Comparison of ENCODE assay signal across 19 cellular contexts in genomic region chr12:113485330-113485729, GRCh38. TPM values are rescaled to one million over a fixed set of nuclear protein-coding genes. Genes with fewer than 3 reads are reported as not detected.
A peak's percentile ranks its signal among the peaks of the same experiment; 100 is the strongest.
DNase-seq lines count a peak whose midpoint lies in the region; ATAC-seq, FAIRE-seq and TF ChIP-seq lines count a peak whose summit lies in the region.
"Had no signal": no experiment of that assay in that cellular context is flagged by ENCODE, and none has a peak within 500 bp of the region (broad histone marks: within the 10 kb centered on the region; RNA-seq: fewer than 3 reads in every experiment).

No MANE protein-coding gene starts in this region.

- CTCF ChIA-PET in HCT116 (lab: Charles Lee) = no interaction called here
- CTCF ChIA-PET in H1 (lab: Charles Lee; ENCODE audit: partially characterized antibody) = interaction anchor here (0.7 to 5.4 kb wide), 4 partner anchors 15 to 24 kb away, joined by 3 to 23 read pairs (median 6); no protein-coding TSS in a partner anchor

- no peak overlapping the region for H2BK15ac ChIP-seq in H1 (ENCODE audit: low read length)

- TF ChIP-seq RAD21 in HCT116 (IDR thresholded peaks at IDR 0.05; ENCODE audit: low read depth) (no peak), H1 (IDR thresholded peaks at IDR 0.05 in 1 of 2, conservative IDR thresholded peaks at IDR 0.05 in 1 of 2; ENCODE audit: low read depth in 2 of 2, low read length in 2 of 2) (no peak)

- H3K4me3 Mint-ChIP-seq in neural progenitor cell = no peak overlapping the region
- H3K4me3 Mint-ChIP-seq in activated T-cell treated with anti-CD3 and anti-CD28 coated beads, Interleukin-2, amount 50 U/mL, for 4 hours = no peak overlapping the region
- H3K4me3 Mint-ChIP-seq: CD4-positive, alpha-beta T cell had no signal

- no peaks in the 10 kb centered on the region for H3K9me3 Mint-ChIP-seq in neural progenitor cell
- H3K9me3 Mint-ChIP-seq in activated T-cell treated with anti-CD3 and anti-CD28 coated beads, Interleukin-2, amount 50 U/mL, for 4 hours = no peaks in the 10 kb centered on the region
- H3K9me3 Mint-ChIP-seq: CD4-positive, alpha-beta T cell had no signal

- H3F3A ChIP-seq in neural progenitor cell (ENCODE audit: low read depth) = peaks cover 55% of the 10 kb centered on the region

- peaks cover 0 to 8% (median 0%) of the 10 kb centered on the region in 11 experiments; a peak in 3 of 22 replicates for H3K9me3 ChIP-seq in BLaER1 treated with 17β-estradiol and CSF1 and Interleukin-3, amounts not matched to agents 10 nM and 100 nM (replicated peaks in 1 of 11)
- H3K9me3 ChIP-seq in HCT116 (ENCODE audit: control insufficient read depth in 1 of 2, insufficient read depth in 1 of 2, low read depth in 1 of 2, low read length in 2 of 2) = no peaks in the 10 kb centered on the region
- no peaks in the 10 kb centered on the region for H3K9me3 ChIP-seq in H1 (ENCODE audit: insufficient read depth in 2 of 2, low read depth in 1 of 2, low read length in 1 of 2)
- no peaks in the 10 kb centered on the region for H3K9me3 ChIP-seq in neural progenitor cell (ENCODE audit: low read depth)
- H3K9me3 ChIP-seq: HAP-1 had no signal

- no peak for FAIRE-seq in H1 (lab: Jason Lieb, UNC)
- FAIRE-seq: G401.6, GM12891, K562 had no signal

- no peak overlapping the region for H2BK5ac ChIP-seq in H1 (ENCODE audit: low read depth, low read length)

- ATAC-seq in HCT116 = peak; percentile 71
- ATAC-seq in GM18520 (IDR thresholded peaks at IDR 0.05; ENCODE audit: unreplicated experiment) = no peak
- no peak for ATAC-seq in activated T-cell treated with anti-CD3 and anti-CD28 coated beads, Interleukin-2, amount 50 U/mL, for 4 hours
- ATAC-seq: K562 had no signal

- H3K4me3 ChIP-seq in BLaER1 treated with 17β-estradiol and CSF1 and Interleukin-3, amounts not matched to agents 10 nM and 100 nM = no peak overlapping the region
- H3K4me3 ChIP-seq in HCT116 (replicated peaks in 1 of 2; ENCODE audit: low read depth in 1 of 2, low read length in 2 of 2) = no peak overlapping the region
- H3K4me3 ChIP-seq in H1 (ENCODE audit: extremely low read depth in 1 of 4, insufficient read depth in 2 of 4, low read depth in 3 of 4, low read length in 4 of 4) = no peak overlapping the region
- H3K4me3 ChIP-seq in neural progenitor cell = no peak overlapping the region
- H3K4me3 ChIP-seq: HAP-1, K562 had no signal

- H3K23me2 ChIP-seq in H1 (ENCODE audit: low read depth, low read length) = no peaks in the 10 kb centered on the region

- no peak overlapping the region for H4K8ac ChIP-seq in H1 (ENCODE audit: extremely low read depth, insufficient read depth, low read length)

- peak overlapping the region; percentile 26; the same call in 1 of the 2 replicates for H2BK20ac ChIP-seq in H1 (ENCODE audit: low read length)

- no peak overlapping the region for H4K5ac ChIP-seq in H1 (ENCODE audit: insufficient read length, low read depth, low read length)

- WGBS in H1 (ENCODE audit: extremely low coverage in 1 of 2, insufficient coverage in 1 of 2, insufficient read length in 1 of 2, insufficient replicate concordance in 2 of 2, low coverage in 1 of 2, low lambda C conversion rate in 2 of 2, missing lambda C conversion rate in 1 of 2), 2 experiments = 14% methylated on average over 2 of the region's 2 CpGs; no CpG with 5 or more reads in 1 of the 2 experiments

- H3K79me1 ChIP-seq in H1 (ENCODE audit: low read depth, low read length) = no peaks in the 10 kb centered on the region

- peaks cover 9 to 38% (median 23%) of the 10 kb centered on the region in 11 experiments for H3K27me3 ChIP-seq in BLaER1 treated with 17β-estradiol and CSF1 and Interleukin-3, amounts not matched to agents 10 nM and 100 nM
- H3K27me3 ChIP-seq in HCT116 (ENCODE audit: insufficient read depth, low read length) = peaks cover 58% of the 10 kb centered on the region
- H3K27me3 ChIP-seq in H1 (replicated peaks in 1 of 4; ENCODE audit: control insufficient read depth in 3 of 4, extremely low read depth in 1 of 4, insufficient read depth in 3 of 4, low read length in 3 of 4) = peaks cover 9 to 22% (median 12%) of the 10 kb centered on the region in 4 experiments; a peak in 5 of 7 replicates
- H3K27me3 ChIP-seq in neural progenitor cell = no peaks in the 10 kb centered on the region

- H4K91ac ChIP-seq in H1 (replicated peaks; ENCODE audit: insufficient read length, low read length) = no peak overlapping the region

- no peaks in the 10 kb centered on the region for H3K36me3 ChIP-seq in BLaER1 treated with 17β-estradiol and CSF1 and Interleukin-3, amounts not matched to agents 10 nM and 100 nM
- H3K36me3 ChIP-seq in HCT116 (ENCODE audit: control insufficient read depth in 1 of 2, insufficient read depth in 2 of 2, low read length in 2 of 2) (no peaks in the 10 kb centered on the region), H1 (ENCODE audit: control insufficient read depth in 2 of 4, insufficient read depth in 4 of 4, low read length in 3 of 4) (no peaks in the 10 kb centered on the region), neural progenitor cell (no peaks in the 10 kb centered on the region)
- H3K36me3 ChIP-seq: HAP-1 had no signal

- peaks cover 0 to 11% (median 10%) of the 10 kb centered on the region in 10 experiments; a peak in 15 of 20 replicates for H3K4me1 ChIP-seq in BLaER1 treated with 17β-estradiol and CSF1 and Interleukin-3, amounts not matched to agents 10 nM and 100 nM
- H3K4me1 ChIP-seq in HCT116 (ENCODE audit: control insufficient read depth in 1 of 2, insufficient read depth in 2 of 2, low read length in 2 of 2) = no peaks in the 10 kb centered on the region
- peaks cover 4 to 24% (median 15%) of the 10 kb centered on the region in 4 experiments; a peak in 5 of 7 replicates for H3K4me1 ChIP-seq in H1 (replicated peaks in 1 of 4; ENCODE audit: control insufficient read depth in 3 of 4, insufficient read depth in 4 of 4, low read length in 3 of 4)
- peaks cover 60% of the 10 kb centered on the region for H3K4me1 ChIP-seq in neural progenitor cell
- H3K4me1 ChIP-seq: HAP-1 had no signal

- H3K27me3 Mint-ChIP-seq in neural progenitor cell (ENCODE audit: insufficient read depth, low read depth) = peaks cover 41% of the 10 kb centered on the region
- H3K27me3 Mint-ChIP-seq in activated T-cell treated with anti-CD3 and anti-CD28 coated beads, Interleukin-2, amount 50 U/mL, for 4 hours (ENCODE audit: low read depth) = peaks cover 57% of the 10 kb centered on the region

- no peaks in the 10 kb centered on the region for H3K36me3 Mint-ChIP-seq in neural progenitor cell
- H3K36me3 Mint-ChIP-seq in activated T-cell treated with anti-CD3 and anti-CD28 coated beads, Interleukin-2, amount 50 U/mL, for 4 hours (ENCODE audit: insufficient read depth) = no peaks in the 10 kb centered on the region

- H2BK12ac ChIP-seq in H1 (ENCODE audit: low read depth, low read length) = 0 out of 2 replicates have a peak overlapping the region, but pooled peaks have one; percentile 4

- no peak for TF ChIP-seq POLR2A in HCT116 (IDR thresholded peaks at IDR 0.05; ENCODE audit: borderline replicate concordance, extremely low read depth, insufficient read depth, insufficient read length)
- TF ChIP-seq POLR2A in H1 (IDR thresholded peaks at IDR 0.05; ENCODE audit: control extremely low read depth in 1 of 2, low read depth in 2 of 2, low read length in 2 of 2) = no peak

- POLR2A ChIA-PET in HCT116 (lab: Charles Lee) = no interaction called here
- POLR2A ChIA-PET in H1 (lab: Charles Lee; ENCODE audit: partially characterized antibody) = no interaction called here

- no peak overlapping the region for H2BK120ac ChIP-seq in H1 (replicated peaks; ENCODE audit: low read depth, low read length)

- no peak overlapping the region for H3K9ac ChIP-seq in BLaER1 treated with 17β-estradiol and CSF1 and Interleukin-3, amounts not matched to agents 10 nM and 100 nM
- H3K9ac ChIP-seq in HCT116 (ENCODE audit: low read length) (no peak overlapping the region), H1 (replicated peaks in 1 of 4; ENCODE audit: extremely low read depth in 1 of 4, low read depth in 3 of 4, low read length in 3 of 4) (no peak overlapping the region), neural progenitor cell (no peak overlapping the region)

- no peaks in the 10 kb centered on the region for H3K9me2 ChIP-seq in HCT116 (ENCODE audit: insufficient read depth)

- no peak overlapping the region for H3K14ac ChIP-seq in H1 (ENCODE audit: insufficient read length)

- no peak overlapping the region for H3K27ac ChIP-seq in BLaER1 treated with 17β-estradiol and CSF1 and Interleukin-3, amounts not matched to agents 10 nM and 100 nM
- H3K27ac ChIP-seq in HCT116 (ENCODE audit: low read depth, low read length) = no peak overlapping the region
- H3K27ac ChIP-seq in H1 (ENCODE audit: low read depth, low read length) = no peak overlapping the region
- H3K27ac ChIP-seq in neural progenitor cell = peak overlapping the region; percentile 10
- H3K27ac ChIP-seq: HL-60 had no signal

- RAD21 ChIA-PET in HCT116 (lab: Charles Lee; ENCODE audit: low non-redundant PET in 1 of 2, low total read pairs in 2 of 2, uncharacterized antibody in 2 of 2, unreplicated experiment in 2 of 2) = no interaction called here

- TF ChIP-seq EP300 in H1 (IDR thresholded peaks at IDR 0.05; ENCODE audit: borderline replicate concordance in 1 of 2, low read depth in 2 of 2, low read length in 2 of 2) = no peak

- TF ChIP-seq CTCF in HCT116 (IDR thresholded peaks at IDR 0.05 in 2 of 3, conservative IDR thresholded peaks at IDR 0.05 in 1 of 3; ENCODE audit: borderline replicate concordance in 1 of 3, insufficient read depth in 1 of 3, low read depth in 2 of 3, low read length in 2 of 3) (no peak), H1 (IDR thresholded peaks at IDR 0.05; ENCODE audit: control extremely low read depth in 1 of 3, insufficient read depth in 1 of 3, low read depth in 1 of 3, low read length in 3 of 3) (no peak), neural progenitor cell (IDR thresholded peaks at IDR 0.05) (no peak)

- DNase-seq in HCT116 (ENCODE audit: low read depth, low spot score) (no peak), H1 (ENCODE audit: low read depth in 1 of 2, low spot score in 2 of 2) (peak in 1 of 2 experiments; percentile 83), neural progenitor cell (ENCODE audit: low spot score) (peak; percentile 70)
- DNase-seq in activated CD4-positive, alpha-beta T cell treated with anti-CD3 and anti-CD28 coated beads, Interleukin-2, amount 50 U/mL, for 4 hours = no peak
- DNase-seq in activated T-cell treated with anti-CD3 and anti-CD28 coated beads, Interleukin-2, amount 50 U/mL, for 4 hours = no peak
- DNase-seq: 8988T; AML-193; C1 segment of cervical spinal cord; Calu3; CD4-positive, alpha-beta T cell; DMS79; Karpas-422 had no signal

- BruUV-seq in HCT116 (replicated peaks; lab: Mats Ljungman, UMichigan) = no TSS peak

- no peak overlapping the region for H3K27ac Mint-ChIP-seq in neural progenitor cell
- H3K27ac Mint-ChIP-seq: CD4-positive, alpha-beta T cell had no signal

- peak overlapping the region in 9 of 11 experiments; percentile 9 to 63 (median 47); a peak in 15 of 22 replicates for H3K4me2 ChIP-seq in BLaER1 treated with 17β-estradiol and CSF1 and Interleukin-3, amounts not matched to agents 10 nM and 100 nM
- H3K4me2 ChIP-seq in HCT116 (ENCODE audit: low read length) (no peak overlapping the region), H1 (ENCODE audit: insufficient read depth in 1 of 2, low read depth in 2 of 2, low read length in 2 of 2) (peak overlapping the region in 1 of 2 experiments; percentile 34; a peak in 2 of 4 replicates), neural progenitor cell (peak overlapping the region; percentile 50)

- no peaks in the 10 kb centered on the region; a peak in 1 of 22 replicates for H4K20me1 ChIP-seq in BLaER1 treated with 17β-estradiol and CSF1 and Interleukin-3, amounts not matched to agents 10 nM and 100 nM
- H4K20me1 ChIP-seq in HCT116 (ENCODE audit: insufficient read depth) = no peaks in the 10 kb centered on the region
- no peaks in the 10 kb centered on the region for H4K20me1 ChIP-seq in H1 (replicated peaks in 1 of 2; ENCODE audit: control insufficient read depth in 1 of 2, insufficient read depth in 2 of 2, low read length in 2 of 2)
- peaks cover 72% of the 10 kb centered on the region for H4K20me1 ChIP-seq in neural progenitor cell (ENCODE audit: low read depth)

- no peak overlapping the region for H2AK5ac ChIP-seq in H1 (ENCODE audit: low read depth, low read length)

- H3K4ac ChIP-seq in H1 (replicated peaks; ENCODE audit: insufficient read length, low read depth, low read length) = no peak overlapping the region

- H3K56ac ChIP-seq in H1 (replicated peaks; ENCODE audit: insufficient read length, low read depth, low read length) = no peak overlapping the region

- H3K4me1 Mint-ChIP-seq in neural progenitor cell = peaks cover 5% of the 10 kb centered on the region
- H3K4me1 Mint-ChIP-seq in activated T-cell treated with anti-CD3 and anti-CD28 coated beads, Interleukin-2, amount 50 U/mL, for 4 hours (ENCODE audit: low read depth) = no peaks in the 10 kb centered on the region

- intact Hi-C loops in HCT116 (cut with micrococcal nuclease) = no loop called here

- peak overlapping the region; percentile 65 for H3K18ac ChIP-seq in H1 (ENCODE audit: extremely low read depth, low read length)

- no peak overlapping the region for H3K23ac ChIP-seq in H1 (ENCODE audit: insufficient read length)

- no peak overlapping the region for H2AFZ ChIP-seq in HCT116 (ENCODE audit: low read depth, low read length, poor library complexity, severe bottlenecking)
- no peak overlapping the region for H2AFZ ChIP-seq in H1 (ENCODE audit: low read length)
- no peak overlapping the region for H2AFZ ChIP-seq in neural progenitor cell (replicated peaks)

- no peaks in the 10 kb centered on the region for H3K79me2 ChIP-seq in HCT116 (ENCODE audit: insufficient read depth, low read length)
- H3K79me2 ChIP-seq in H1 (ENCODE audit: control insufficient read depth in 1 of 2, insufficient read depth in 2 of 2, low read length in 2 of 2) = no peaks in the 10 kb centered on the region
- peaks cover 51% of the 10 kb centered on the region for H3K79me2 ChIP-seq in neural progenitor cell (ENCODE audit: low read depth)

RNA-seq across cellular contexts. Expression of gene LHX5, which starts 13.7 kb away (rescaled TPM):
- total RNA-seq in HCT116 (2021; ENCODE audit: unreplicated experiment) (2.4 TPM), neural progenitor cell (ENCODE audit: low replicate concordance) (48.4 and 98.7 TPM in 2 replicates)
- polyA plus RNA-seq in HCT116 (2012) = 1.2 and 1.3 TPM in 2 replicates
- total RNA-seq in H1 (2021; fragmentation: NEBNext Ultra II Directional; extraction: Animal tissue kit (Norgen Biotek cat#: 25700)) = 0.47 and 0.63 TPM in 2 replicates
- polyA plus RNA-seq in H1 (2011; rRNA removed) = 1.1 and 4.6 TPM in 2 replicates
- polyA plus RNA-seq in H1 (2011; cell fraction: cytosol; rRNA removed) = 3.4 TPM
- polyA plus RNA-seq in H1 (2011; cell fraction: nucleus; rRNA removed) = 4.2 TPM
- polyA plus RNA-seq in H1 (2012, experiment 1 of 2) = 0.68 to 1.3 TPM (median 1.1 TPM) in 4 replicates
- 0.93 TPM for polyA plus RNA-seq in H1 (2012, experiment 2 of 2)
- 0.08 TPM for polyA plus RNA-seq in H1 (2013, experiment 1 of 2)
- 0.04 TPM for polyA plus RNA-seq in H1 (2013, experiment 2 of 2)
- polyA minus RNA-seq in H1 (2011; rRNA and poly(A)+ RNA removed) = 0.32 and 2.3 TPM in 2 replicates
- 2.1 TPM for polyA minus RNA-seq in H1 (2011; cell fraction: cytosol; rRNA and poly(A)+ RNA removed)
- polyA minus RNA-seq in H1 (2011; cell fraction: nucleus; rRNA and poly(A)+ RNA removed) = 1.6 TPM
- not detected for total RNA-seq in activated T-cell treated with anti-CD3 and anti-CD28 coated beads, Interleukin-2, amount 50 U/mL, for 4 hours
- total RNA-seq: Calu3; CD4-positive, alpha-beta T cell had no signal

Comparison
In these comparisons a context has a peak if more than half of its experiments do, and no peak if none do; other contexts are left out.
1. RNA of gene LHX5, which starts 13.7 kb away (total RNA-seq): 48.4 to 98.7 TPM in neural progenitor cell; 2.4 TPM in HCT116 (single experiment), 0.47 to 0.63 TPM in H1 and not detected in activated T-cell treated with anti-CD3 and anti-CD28 coated beads, Interleukin-2, amount 50 U/mL, for 4 hours; every median in the first group is over 10 times any median in the second.